Comparison of ENCODE assay signal across 26 cellular contexts in genomic region chr6:119073307-119074051, GRCh38. TPM values are rescaled to one million over a fixed set of nuclear protein-coding genes. Genes with fewer than 3 reads are reported as not detected.
DNase-seq lines count a peak whose midpoint lies in the region; ATAC-seq and TF ChIP-seq lines count a peak whose summit lies in the region.
"Had no signal": no experiment of that assay in that cellular context is flagged by ENCODE, and none has a peak within 500 bp of the region (broad histone marks: within the 10 kb centered on the region; RNA-seq: fewer than 3 reads in every experiment).

No MANE protein-coding gene starts in this region.

- H3K36me3 ChIP-seq in CD4-positive, CD25-positive, alpha-beta regulatory T cell (ENCODE audit: control insufficient read depth, insufficient read depth, low read length): no peaks in the 10 kb centered on the region
- no peaks in the 10 kb centered on the region for H3K36me3 ChIP-seq in lung (ENCODE audit: control insufficient read depth in 2 of 2, insufficient read depth in 2 of 2, low read length in 2 of 2)
- H3K36me3 ChIP-seq: brain microvascular endothelial cell, tibial artery had no signal

- no peaks in the 10 kb centered on the region for H3K36me3 Mint-ChIP-seq in CD4-positive, CD25-positive, alpha-beta regulatory T cell
- peaks cover 2% of the 10 kb centered on the region for H3K36me3 Mint-ChIP-seq in activated T-helper 1 cell treated with anti-CD3 and anti-CD28 coated beads, Interleukin-12 subunit alpha, Interleukin-12 subunit beta, Interleukin-2, Interleukin-4 antibody, amounts not matched to agents 30 ng/mL and 10 ng/mL and 1 ng/mL, durations not matched to agents 14 hours and 24 hours and 36 hours (ENCODE audit: low read depth)
- H3K36me3 Mint-ChIP-seq: naive thymus-derived CD8-positive, alpha-beta T cell had no signal

- H3K4me1 ChIP-seq in CD4-positive, CD25-positive, alpha-beta regulatory T cell (ENCODE audit: control insufficient read depth, insufficient read depth, low read length, poor library complexity, severe bottlenecking): peaks cover 27% of the 10 kb centered on the region
- peaks cover 3 to 5% of the 10 kb centered on the region in 2 donors for H3K4me1 ChIP-seq in lung (ENCODE audit: control insufficient read depth in 2 of 2, insufficient read depth in 2 of 2, low read length in 2 of 2)

- no peaks in the 10 kb centered on the region for H3K9me3 ChIP-seq in CD4-positive, CD25-positive, alpha-beta regulatory T cell (ENCODE audit: control insufficient read depth in 2 of 2, low read length in 2 of 2)
- H3K9me3 ChIP-seq in lung (ENCODE audit: control insufficient read depth in 2 of 2, insufficient read depth in 1 of 2, low read length in 1 of 2): no peaks in the 10 kb centered on the region
- H3K9me3 ChIP-seq: tibial artery had no signal

- intact Hi-C loops in activated T-helper 1 cell treated with anti-CD3 and anti-CD28 coated beads, Interleukin-12 subunit alpha, Interleukin-12 subunit beta, Interleukin-2, Interleukin-4 antibody, amounts not matched to agents 30 ng/mL and 10 ng/mL and 1 ng/mL, durations not matched to agents 14 hours and 24 hours and 36 hours (cut with micrococcal nuclease): no loop called here

- no peak overlapping the region for H3K27ac ChIP-seq in CD4-positive, CD25-positive, alpha-beta regulatory T cell (ENCODE audit: insufficient read depth, low read length, poor library complexity, severe bottlenecking)
- H3K27ac ChIP-seq in lung (ENCODE audit: low read depth in 1 of 2, low read length in 1 of 2): peak overlapping the region in 1 of 2 donors; percentile 72
- H3K27ac ChIP-seq: brain microvascular endothelial cell, RWPE1, SK-N-MC, tibial artery had no signal

- H3K27me3 Mint-ChIP-seq in CD4-positive, CD25-positive, alpha-beta regulatory T cell: no peaks in the 10 kb centered on the region
- H3K27me3 Mint-ChIP-seq in activated T-helper 1 cell treated with anti-CD3 and anti-CD28 coated beads, Interleukin-12 subunit alpha, Interleukin-12 subunit beta, Interleukin-2, Interleukin-4 antibody, amounts not matched to agents 30 ng/mL and 10 ng/mL and 1 ng/mL, durations not matched to agents 14 hours and 24 hours and 36 hours (ENCODE audit: insufficient read depth): no peaks in the 10 kb centered on the region

- no peaks in the 10 kb centered on the region for H3K9me3 Mint-ChIP-seq in CD4-positive, CD25-positive, alpha-beta regulatory T cell
- H3K9me3 Mint-ChIP-seq in activated T-helper 1 cell treated with anti-CD3 and anti-CD28 coated beads, Interleukin-12 subunit alpha, Interleukin-12 subunit beta, Interleukin-2, Interleukin-4 antibody, amounts not matched to agents 30 ng/mL and 10 ng/mL and 1 ng/mL, durations not matched to agents 14 hours and 24 hours and 36 hours: no peaks in the 10 kb centered on the region
- H3K9me3 Mint-ChIP-seq: H9; naive thymus-derived CD8-positive, alpha-beta T cell; stimulated activated naive CD8-positive, alpha-beta T cell treated with anti-CD3 and anti-CD28 coated beads, Interleukin-15, amount 100 ng/mL, for 72 hours had no signal

- H3K27ac Mint-ChIP-seq in CD4-positive, CD25-positive, alpha-beta regulatory T cell: peak overlapping the region; percentile 36 to 50 (median 44)
- H3K27ac Mint-ChIP-seq in activated T-helper 1 cell treated with anti-CD3 and anti-CD28 coated beads, Interleukin-12 subunit alpha, Interleukin-12 subunit beta, Interleukin-2, Interleukin-4 antibody, amounts not matched to agents 30 ng/mL and 10 ng/mL and 1 ng/mL, durations not matched to agents 14 hours and 24 hours and 36 hours: no peak overlapping the region

- H3K4me3 Mint-ChIP-seq in CD4-positive, CD25-positive, alpha-beta regulatory T cell: peak overlapping the region in 2 of 4 donors; percentile 44 to 50
- H3K4me3 Mint-ChIP-seq in activated T-helper 1 cell treated with anti-CD3 and anti-CD28 coated beads, Interleukin-12 subunit alpha, Interleukin-12 subunit beta, Interleukin-2, Interleukin-4 antibody, amounts not matched to agents 30 ng/mL and 10 ng/mL and 1 ng/mL, durations not matched to agents 14 hours and 24 hours and 36 hours: no peak overlapping the region
- H3K4me3 Mint-ChIP-seq: H9; stimulated activated naive CD8-positive, alpha-beta T cell treated with anti-CD3 and anti-CD28 coated beads, Interleukin-15, amount 100 ng/mL, for 72 hours had no signal

- no peaks in the 10 kb centered on the region for H3K27me3 ChIP-seq in CD4-positive, CD25-positive, alpha-beta regulatory T cell (ENCODE audit: control insufficient read depth, insufficient read depth, low read length)
- H3K27me3 ChIP-seq in lung (ENCODE audit: control insufficient read depth, insufficient read depth): no peaks in the 10 kb centered on the region
- H3K27me3 ChIP-seq: tibial artery had no signal

- no peak for DNase-seq in CD4-positive, CD25-positive, alpha-beta regulatory T cell
- DNase-seq in NCI-H82 (lab: John Stamatoyannopoulos, UW) (peak; percentile 81), lung (ENCODE audit: low spot score) (peak; percentile 33), T1000 (lab: John Stamatoyannopoulos, UW) (no peak), GF-D8 (lab: John Stamatoyannopoulos, UW) (no peak)
- DNase-seq in activated T-helper 1 cell treated with anti-CD3 and anti-CD28 coated beads, Interleukin-12 subunit alpha, Interleukin-12 subunit beta, Interleukin-2, Interleukin-4 antibody, amounts not matched to agents 30 ng/mL and 10 ng/mL and 1 ng/mL, durations not matched to agents 14 hours and 24 hours and 36 hours (ENCODE audit: low spot score): no peak
- DNase-seq: ACHN; activated CD4-positive, alpha-beta T cell treated with anti-CD3 and anti-CD28 coated beads for 4 hours; activated T-cell treated with anti-CD3 and anti-CD28 coated beads, Interleukin-2, amount 50 U/mL, for 1 hour; brain microvascular endothelial cell; COR-L47; EL; H9; midbrain; naive thymus-derived CD8-positive, alpha-beta T cell; NCI-H2081; NCI-H446; nucleus accumbens; stimulated activated naive CD8-positive, alpha-beta T cell treated with anti-CD3 and anti-CD28 coated beads, Interleukin-15, amount 100 ng/mL, for 72 hours; tibial artery had no signal

- H3K4me3 ChIP-seq in CD4-positive, CD25-positive, alpha-beta regulatory T cell (ENCODE audit: low read depth, low read length): peak overlapping the region; percentile 5
- no peak overlapping the region for H3K4me3 ChIP-seq in lung
- H3K4me3 ChIP-seq: SK-N-MC, tibial artery had no signal

- WGBS in lung, 2 donors: 72 to 88% methylated on average over 4 of the region's 4 CpGs

- ATAC-seq in CD4-positive, CD25-positive, alpha-beta regulatory T cell (ENCODE audit: low read depth in 2 of 2): no peak
- ATAC-seq in GM18861 (IDR thresholded peaks at IDR 0.05; ENCODE audit: unreplicated experiment) (peak; percentile 36), lung (ENCODE audit: insufficient read depth, low FRiP score) (peak; percentile 30)
- ATAC-seq: left lobe of liver; naive thymus-derived CD8-positive, alpha-beta T cell; stimulated activated naive CD8-positive, alpha-beta T cell treated with anti-CD3 and anti-CD28 coated beads, Interleukin-15, amount 100 ng/mL, for 72 hours had no signal

- peaks cover 22 to 42% (median 38%) of the 10 kb centered on the region in 4 donors for H3K4me1 Mint-ChIP-seq in CD4-positive, CD25-positive, alpha-beta regulatory T cell
- peaks cover 44% of the 10 kb centered on the region for H3K4me1 Mint-ChIP-seq in activated T-helper 1 cell treated with anti-CD3 and anti-CD28 coated beads, Interleukin-12 subunit alpha, Interleukin-12 subunit beta, Interleukin-2, Interleukin-4 antibody, amounts not matched to agents 30 ng/mL and 10 ng/mL and 1 ng/mL, durations not matched to agents 14 hours and 24 hours and 36 hours (ENCODE audit: low read depth)

- TF ChIP-seq CTCF in lung (IDR thresholded peaks at IDR 0.05; ENCODE audit: control extremely low read depth, extremely low read depth): no peak

RNA-seq across cellular contexts. Expression of gene FAM184A, which starts 5.0 kb away (rescaled TPM):
- total RNA-seq in CD4-positive, CD25-positive, alpha-beta regulatory T cell: 7.7 TPM
- 1 to 10 TPM; 1.0 to 2.3 (median 1.5) TPM for polyA plus RNA-seq in CD4-positive, CD25-positive, alpha-beta regulatory T cell
- total RNA-seq in lung: 10 to 100 TPM; 18.7 to 63.4 TPM
- 10 to 100 TPM in 1 of 2 donors, 1 to 10 TPM in 1; 4.4 to 26.6 TPM for polyA plus RNA-seq in lung
- 9.0 and 9.4 TPM in 2 replicates for total RNA-seq in activated T-helper 1 cell treated with anti-CD3 and anti-CD28 coated beads, Interleukin-12 subunit alpha, Interleukin-12 subunit beta, Interleukin-2, Interleukin-4 antibody, amounts not matched to agents 30 ng/mL and 10 ng/mL and 1 ng/mL, durations not matched to agents 14 hours and 24 hours and 36 hours
- total RNA-seq: OCI-LY7 had no signal
- polyA plus RNA-seq: BJ had no signal

Comparison
In these comparisons a context has a peak if more than half of its experiments do, and no peak if none do; other contexts are left out.
1. ATAC-seq: peak in GM18861 (single experiment) and lung (single experiment); none in CD4-positive, CD25-positive, alpha-beta regulatory T cell (0 of 2).
2. DNase-seq: peak in NCI-H82 (single experiment) and lung (single experiment); none in CD4-positive, CD25-positive, alpha-beta regulatory T cell (0 of 3), T1000 (single experiment), GF-D8 (single experiment) and activated T-helper 1 cell treated with anti-CD3 and anti-CD28 coated beads, Interleukin-12 subunit alpha, Interleukin-12 subunit beta, Interleukin-2, Interleukin-4 antibody, amounts not matched to agents 30 ng/mL and 10 ng/mL and 1 ng/mL, durations not matched to agents 14 hours and 24 hours and 36 hours (single experiment).